ENCODE assay signal across 20 cellular contexts in the genomic region with DNA sequence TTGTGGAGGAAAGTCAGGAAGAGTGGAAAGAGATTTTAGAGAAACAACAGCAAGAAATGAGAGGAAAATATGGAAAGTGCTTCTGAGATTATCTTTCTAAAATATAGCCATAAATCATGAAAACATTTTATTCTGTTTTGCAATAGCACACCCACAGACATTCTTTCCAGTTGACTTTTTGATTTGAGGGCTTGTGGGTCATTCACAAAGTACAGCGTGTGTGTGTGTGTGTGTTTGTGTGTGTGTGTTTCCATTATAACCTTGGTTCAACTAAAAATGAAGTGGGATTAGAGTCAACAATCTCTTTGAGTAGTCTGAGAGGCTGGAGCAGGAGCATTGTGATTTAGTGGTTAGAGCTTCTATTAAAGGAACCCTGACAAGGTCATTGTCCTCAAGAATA.
DNase-seq lines count a peak whose midpoint lies in the region; ATAC-seq, FAIRE-seq and TF ChIP-seq lines count a peak whose summit lies in the region.
"Had no signal": no experiment of that assay in that cellular context is flagged by ENCODE, and none has a peak within 500 bp of the region (broad histone marks: within the 10 kb centered on the region; RNA-seq: fewer than 3 reads in every experiment).

No MANE protein-coding gene starts in this region.

- no peaks in the 10 kb centered on the region for H3K36me3 Mint-ChIP-seq in astrocyte (ENCODE audit: low read depth, unreplicated experiment)
- H3K36me3 Mint-ChIP-seq in activated naive CD8-positive, alpha-beta T cell treated with anti-CD3 and anti-CD28 coated beads for 36 hours = no peaks in the 10 kb centered on the region
- H3K36me3 Mint-ChIP-seq: activated CD8-positive, alpha-beta memory T cell treated with anti-CD3 and anti-CD28 coated beads, Interleukin-2, amount 10 ng/mL, durations not matched to agents 7 days and 5 days; naive B cell; type B pancreatic cell had no signal

- H3K9ac ChIP-seq in astrocyte (ENCODE audit: low read length) = no peak overlapping the region

- no peak for TF ChIP-seq CTCF in astrocyte (IDR thresholded peaks at IDR 0.05; ENCODE audit: insufficient read depth, low read depth, low read length)

- peak; percentile 50 for DNase-seq in GM03348 (ENCODE audit: low spot score)
- DNase-seq in astrocyte (ENCODE audit: low read depth) = peak; percentile 62
- DNase-seq in fibroblast of the conjunctiva (ENCODE audit: low read depth) = peak; percentile 54
- DNase-seq in skeletal muscle cell (ENCODE audit: low read depth) = peak; percentile 57
- DNase-seq in SHP77 (lab: John Stamatoyannopoulos, UW) = no peak
- DNase-seq in caudate nucleus (lab: John Stamatoyannopoulos, UW) = no peak
- DNase-seq in activated naive CD8-positive, alpha-beta T cell treated with anti-CD3 and anti-CD28 coated beads for 36 hours = no peak
- DNase-seq: activated CD8-positive, alpha-beta memory T cell treated with anti-CD3 and anti-CD28 coated beads, Interleukin-2, amount 10 ng/mL, durations not matched to agents 7 days and 5 days; activated gamma-delta T cell; head of caudate nucleus; MG63; naive B cell; NCI-H1930; NCI-H82; stimulated activated CD4-positive, alpha-beta T cell treated with anti-CD3 and anti-CD28 coated beads, Interleukin-4, amount 100 ng/mL, for 1 hour; T-helper 17 cell had no signal

- FAIRE-seq in astrocyte (lab: Jason Lieb, UNC) = peak; percentile 67
- FAIRE-seq: endometrium had no signal

- no peak overlapping the region for H3K4me3 ChIP-seq in astrocyte (ENCODE audit: insufficient read depth, low read depth, low read length)
- H3K4me3 ChIP-seq in skeletal muscle cell (ENCODE audit: low read depth, low read length) = no peak overlapping the region
- H3K4me3 ChIP-seq: cardiac muscle cell, MG63 had no signal

- H3K27ac ChIP-seq in astrocyte (ENCODE audit: low read depth, low read length) (no peak overlapping the region), caudate nucleus (ENCODE audit: low read depth, low read length) (no peak overlapping the region)
- H3K27ac ChIP-seq: cardiac muscle cell had no signal

- H3K27me3 Mint-ChIP-seq in astrocyte (ENCODE audit: low read depth, unreplicated experiment) = peaks cover 2% of the 10 kb centered on the region
- peaks cover 4% of the 10 kb centered on the region for H3K27me3 Mint-ChIP-seq in activated naive CD8-positive, alpha-beta T cell treated with anti-CD3 and anti-CD28 coated beads for 36 hours
- H3K27me3 Mint-ChIP-seq: activated CD8-positive, alpha-beta memory T cell treated with anti-CD3 and anti-CD28 coated beads, Interleukin-2, amount 10 ng/mL, durations not matched to agents 7 days and 5 days; naive B cell had no signal

- H4K20me1 ChIP-seq in astrocyte (ENCODE audit: insufficient read depth, low read length) = no peaks in the 10 kb centered on the region

- no peak for ATAC-seq in HG03354 (IDR thresholded peaks at IDR 0.05; ENCODE audit: poor library complexity, severe bottlenecking, unreplicated experiment)
- ATAC-seq: activated CD8-positive, alpha-beta memory T cell treated with anti-CD3 and anti-CD28 coated beads, Interleukin-2, amount 10 ng/mL, durations not matched to agents 7 days and 5 days; T-helper 17 cell had no signal

- no peaks in the 10 kb centered on the region for H3K9me3 Mint-ChIP-seq in astrocyte (ENCODE audit: unreplicated experiment)
- no peaks in the 10 kb centered on the region for H3K9me3 Mint-ChIP-seq in activated naive CD8-positive, alpha-beta T cell treated with anti-CD3 and anti-CD28 coated beads for 36 hours

- no peak overlapping the region for H2AFZ ChIP-seq in astrocyte (ENCODE audit: low read depth, low read length)

- H3K4me3 Mint-ChIP-seq in astrocyte (ENCODE audit: unreplicated experiment) = no peak overlapping the region
- no peak overlapping the region for H3K4me3 Mint-ChIP-seq in activated naive CD8-positive, alpha-beta T cell treated with anti-CD3 and anti-CD28 coated beads for 36 hours
- H3K4me3 Mint-ChIP-seq: activated CD8-positive, alpha-beta memory T cell treated with anti-CD3 and anti-CD28 coated beads, Interleukin-2, amount 10 ng/mL, durations not matched to agents 7 days and 5 days; naive B cell; T-helper 17 cell; type B pancreatic cell had no signal

- H3K27me3 ChIP-seq in astrocyte (ENCODE audit: insufficient read depth, low read length) = peaks cover 3% of the 10 kb centered on the region
- H3K27me3 ChIP-seq: cardiac muscle cell, MG63 had no signal

- H3K27ac Mint-ChIP-seq in astrocyte (ENCODE audit: unreplicated experiment) = no peak overlapping the region
- H3K27ac Mint-ChIP-seq in activated naive CD8-positive, alpha-beta T cell treated with anti-CD3 and anti-CD28 coated beads for 36 hours = no peak overlapping the region
- H3K27ac Mint-ChIP-seq: activated CD8-positive, alpha-beta memory T cell treated with anti-CD3 and anti-CD28 coated beads, Interleukin-2, amount 10 ng/mL, durations not matched to agents 7 days and 5 days; naive B cell; T-helper 17 cell; type B pancreatic cell had no signal

- H3K4me2 ChIP-seq in astrocyte (ENCODE audit: low read length) = no peak overlapping the region

- no peaks in the 10 kb centered on the region for H3K9me3 ChIP-seq in astrocyte (ENCODE audit: insufficient read depth, low read depth, low read length)
- H3K9me3 ChIP-seq: MG63 had no signal

- H3K79me2 ChIP-seq in astrocyte (ENCODE audit: insufficient read depth, low read length) = no peaks in the 10 kb centered on the region

- H3K4me1 Mint-ChIP-seq in astrocyte (ENCODE audit: low read depth, unreplicated experiment) = peaks cover 23% of the 10 kb centered on the region
- no peaks in the 10 kb centered on the region for H3K4me1 Mint-ChIP-seq in activated naive CD8-positive, alpha-beta T cell treated with anti-CD3 and anti-CD28 coated beads for 36 hours
- H3K4me1 Mint-ChIP-seq: activated CD8-positive, alpha-beta memory T cell treated with anti-CD3 and anti-CD28 coated beads, Interleukin-2, amount 10 ng/mL, durations not matched to agents 7 days and 5 days; naive B cell; T-helper 17 cell had no signal

- H3K4me1 ChIP-seq in astrocyte (ENCODE audit: insufficient read depth, low read length) = no peaks in the 10 kb centered on the region

- no peaks in the 10 kb centered on the region for H3K36me3 ChIP-seq in astrocyte (ENCODE audit: insufficient read depth, low read length)
- H3K36me3 ChIP-seq: cardiac muscle cell, MG63 had no signal

Comparison
In these comparisons a context has a peak if more than half of its experiments do, and no peak if none do; other contexts are left out.
1. DNase-seq: peak in GM03348 (single experiment), astrocyte (single experiment), fibroblast of the conjunctiva (single experiment) and skeletal muscle cell (single experiment); none in SHP77 (0 of 2), caudate nucleus (0 of 61) and activated naive CD8-positive, alpha-beta T cell treated with anti-CD3 and anti-CD28 coated beads for 36 hours (single experiment).